16 cellular contexts compared by ENCODE assay signal in genomic region chr14:95121911-95122696, GRCh38.
"Had no signal": no experiment of that assay in that cellular context is flagged by ENCODE, and none has a peak within 500 bp of the region (broad histone marks: within the 10 kb centered on the region; RNA-seq: fewer than 3 reads in every experiment).

No MANE protein-coding gene starts in this region.

- H3K27me3 Mint-ChIP-seq: activated naive CD8-positive, alpha-beta T cell treated with anti-CD3 and anti-CD28 coated beads for 36 hours; naive thymus-derived CD4-positive, alpha-beta T cell; stimulated activated naive CD8-positive, alpha-beta T cell treated with anti-CD3 and anti-CD28 coated beads, Interleukin-15, Interleukin-2, amounts not matched to agents 100 ng/mL and 50 ng/mL, for 24 hours; T-helper 17 cell had no signal

- H3K4me1 ChIP-seq: breast epithelium had no signal

- H3K9me3 Mint-ChIP-seq: activated naive CD8-positive, alpha-beta T cell treated with anti-CD3 and anti-CD28 coated beads for 36 hours; naive thymus-derived CD4-positive, alpha-beta T cell; stimulated activated naive CD8-positive, alpha-beta T cell treated with anti-CD3 and anti-CD28 coated beads, Interleukin-15, Interleukin-2, amounts not matched to agents 100 ng/mL and 50 ng/mL, for 24 hours had no signal

- H3K27ac Mint-ChIP-seq: activated naive CD8-positive, alpha-beta T cell treated with anti-CD3 and anti-CD28 coated beads for 36 hours; stimulated activated naive CD8-positive, alpha-beta T cell treated with anti-CD3 and anti-CD28 coated beads, Interleukin-15, Interleukin-2, amounts not matched to agents 100 ng/mL and 50 ng/mL, for 24 hours had no signal

- H3K9me3 ChIP-seq: breast epithelium, esophagus muscularis mucosa, lower lobe of right lung, thoracic aorta, vagina had no signal

- H3K4me3 ChIP-seq: breast epithelium, esophagus muscularis mucosa, lower lobe of right lung, thoracic aorta, vagina had no signal

- DNase-seq: activated CD4-positive, alpha-beta T cell treated with anti-CD3 and anti-CD28 coated beads, Interleukin-2, amount 50 U/mL, for 1 hour; activated effector memory CD4-positive, alpha-beta T cell treated with anti-CD3 and anti-CD28 coated beads, Interleukin-2, amount 50 U/mL, for 16 hours; activated naive CD8-positive, alpha-beta T cell treated with anti-CD3 and anti-CD28 coated beads for 36 hours; anterior cingulate cortex; left cardiac atrium; lower lobe of right lung; naive thymus-derived CD4-positive, alpha-beta T cell; occipital lobe; stimulated activated CD4-positive, alpha-beta T cell treated with anti-CD3 and anti-CD28 coated beads, Interleukin-2, amount 100 ng/mL, for 48 hours; T-helper 17 cell had no signal

- H3K27ac ChIP-seq: breast epithelium, esophagus muscularis mucosa, lower lobe of right lung, thoracic aorta, vagina had no signal

- H3K36me3 ChIP-seq: breast epithelium had no signal

- ATAC-seq: left cardiac atrium; lower lobe of right lung; naive thymus-derived CD4-positive, alpha-beta T cell; T-helper 17 cell had no signal

- H3K27me3 ChIP-seq: breast epithelium, esophagus muscularis mucosa, vagina had no signal

- H3K4me3 Mint-ChIP-seq: activated naive CD8-positive, alpha-beta T cell treated with anti-CD3 and anti-CD28 coated beads for 36 hours; naive thymus-derived CD4-positive, alpha-beta T cell; stimulated activated naive CD8-positive, alpha-beta T cell treated with anti-CD3 and anti-CD28 coated beads, Interleukin-15, Interleukin-2, amounts not matched to agents 100 ng/mL and 50 ng/mL, for 24 hours; T-helper 17 cell had no signal

- FAIRE-seq: TTC549 had no signal
